Comparison of ENCODE assay signal across 25 cellular contexts in the genomic region with DNA sequence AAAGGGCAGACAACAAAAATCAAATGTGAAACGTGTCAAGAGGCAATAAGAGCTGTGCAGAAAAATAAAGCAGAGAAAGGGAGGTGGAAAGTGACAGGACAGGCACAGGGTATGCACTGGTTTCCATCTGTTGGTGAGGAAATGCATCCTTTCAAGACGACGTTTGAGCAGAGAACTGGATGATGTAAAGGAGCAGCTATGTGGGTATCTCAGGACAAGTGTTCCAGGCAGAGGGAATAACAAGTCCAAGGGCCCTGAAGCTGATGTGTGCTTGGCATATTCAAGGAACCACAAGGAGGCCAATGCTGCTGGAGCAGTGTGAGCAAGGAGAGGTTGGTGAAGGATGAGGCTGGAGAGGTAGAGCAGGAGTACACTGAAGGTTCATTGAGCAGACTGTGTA.
"Had no signal": no experiment of that assay in that cellular context is flagged by ENCODE, and none has a peak within 500 bp of the region (broad histone marks: within the 10 kb centered on the region; RNA-seq: fewer than 3 reads in every experiment).

No MANE protein-coding gene starts in this region.

- H3K4me1 ChIP-seq: colonic mucosa, heart right ventricle, psoas muscle, sigmoid colon, suprapubic skin, transverse colon, vagina had no signal

- H3K4me1 Mint-ChIP-seq: central memory CD8-positive, alpha-beta T cell; naive thymus-derived CD4-positive, alpha-beta T cell; stimulated activated naive CD8-positive, alpha-beta T cell treated with anti-CD3 and anti-CD28 coated beads, Interleukin-15, amount 100 ng/mL, for 72 hours had no signal

- H3K9me3 Mint-ChIP-seq: central memory CD8-positive, alpha-beta T cell; dendritic cell treated with granulocyte-macrophage colony-stimulating factor and Interleukin-4, amounts not matched to agents 40 ng/mL and 50 ng/mL, for 4 days; nephron progenitor cell; stimulated activated naive CD8-positive, alpha-beta T cell treated with anti-CD3 and anti-CD28 coated beads, Interleukin-15, amount 100 ng/mL, for 72 hours had no signal

- H3K9me3 ChIP-seq: colonic mucosa, esophagus squamous epithelium, gastroesophageal sphincter, heart right ventricle, psoas muscle, sigmoid colon, spleen, suprapubic skin, transverse colon, vagina had no signal

- H3K27me3 ChIP-seq: colonic mucosa, esophagus squamous epithelium, gastroesophageal sphincter, sigmoid colon, spleen, suprapubic skin, transverse colon, vagina had no signal

- H3K27ac Mint-ChIP-seq: dendritic cell treated with granulocyte-macrophage colony-stimulating factor and Interleukin-4, amounts not matched to agents 40 ng/mL and 50 ng/mL, for 4 days; naive thymus-derived CD4-positive, alpha-beta T cell; nephron progenitor cell; stimulated activated naive CD8-positive, alpha-beta T cell treated with anti-CD3 and anti-CD28 coated beads, Interleukin-15, amount 100 ng/mL, for 72 hours had no signal

- H3K36me3 Mint-ChIP-seq: naive thymus-derived CD4-positive, alpha-beta T cell had no signal

- H3K4me3 ChIP-seq: colonic mucosa, esophagus squamous epithelium, gastroesophageal sphincter, heart right ventricle, psoas muscle, sigmoid colon, skin epidermis, spleen, suprapubic skin, transverse colon, vagina had no signal

- H3K27ac ChIP-seq: colonic mucosa, esophagus squamous epithelium, gastroesophageal sphincter, heart right ventricle, psoas muscle, sigmoid colon, skin epidermis, spleen, suprapubic skin, transverse colon, vagina had no signal

- H3K4me3 Mint-ChIP-seq: central memory CD8-positive, alpha-beta T cell; dendritic cell treated with granulocyte-macrophage colony-stimulating factor and Interleukin-4, amounts not matched to agents 40 ng/mL and 50 ng/mL, for 4 days; naive thymus-derived CD4-positive, alpha-beta T cell; nephron progenitor cell; stimulated activated naive CD8-positive, alpha-beta T cell treated with anti-CD3 and anti-CD28 coated beads, Interleukin-15, amount 100 ng/mL, for 72 hours had no signal

- ATAC-seq: gastroesophageal sphincter; heart right ventricle; left lobe of liver; naive thymus-derived CD4-positive, alpha-beta T cell; psoas muscle; right cardiac atrium; stimulated activated naive CD8-positive, alpha-beta T cell treated with anti-CD3 and anti-CD28 coated beads, Interleukin-15, amount 100 ng/mL, for 72 hours had no signal

- H3K36me3 ChIP-seq: colonic mucosa, esophagus squamous epithelium, gastroesophageal sphincter, heart right ventricle, sigmoid colon, spleen, suprapubic skin, transverse colon, vagina had no signal

- DNase-seq: colonic mucosa; effector memory CD4-positive, alpha-beta T cell; erythroblast; esophagus squamous epithelium; heart right ventricle; hippocampal formation; mesenchymal stem cell; midbrain; naive thymus-derived CD4-positive, alpha-beta T cell; nephron progenitor cell; nucleus accumbens; psoas muscle; right cardiac atrium; sigmoid colon; spleen; stimulated activated naive CD4-positive, alpha-beta T cell; stimulated activated naive CD8-positive, alpha-beta T cell treated with anti-CD3 and anti-CD28 coated beads, Interleukin-15, amount 100 ng/mL, for 72 hours; transverse colon had no signal
